Comparison of ENCODE assay signal across 20 cellular contexts in the genomic region with DNA sequence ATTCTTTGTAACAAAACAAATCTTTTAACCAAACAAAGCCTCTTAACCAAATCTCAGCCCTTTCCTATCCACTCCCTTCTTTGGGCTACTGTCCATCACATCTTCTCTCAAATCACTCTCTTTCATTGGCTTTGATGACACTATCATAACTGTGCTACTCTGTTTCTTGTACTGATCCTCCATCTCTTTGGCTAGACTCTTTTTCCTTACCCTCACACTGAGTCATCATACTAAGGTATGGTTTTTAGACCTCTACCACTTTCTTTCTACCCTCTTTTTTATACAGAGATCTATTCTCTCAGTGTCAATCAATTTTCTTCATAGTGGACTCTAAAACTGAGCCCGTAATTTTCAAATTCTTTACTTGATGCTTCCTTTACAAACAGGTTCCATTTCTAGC.
DNase-seq lines count a peak whose midpoint lies in the region; ATAC-seq and TF ChIP-seq lines count a peak whose summit lies in the region.
"Had no signal": no experiment of that assay in that cellular context is flagged by ENCODE, and none has a peak within 500 bp of the region (broad histone marks: within the 10 kb centered on the region; RNA-seq: fewer than 3 reads in every experiment).

No MANE protein-coding gene starts in this region.

- 93% methylated on average over 1 of the region's 1 CpG for WGBS in testis, 2 donors

- CTCF ChIA-PET in CD8-positive, alpha-beta T cell (lab: Charles Lee): no interaction called here
- CTCF ChIA-PET in naive thymus-derived CD4-positive, alpha-beta T cell (lab: Charles Lee): no interaction called here

- H3K36me3 ChIP-seq in CD8-positive, alpha-beta T cell (ENCODE audit: insufficient read depth, low read length): peaks cover 17% of the 10 kb centered on the region
- peaks cover 0 to 45% (median 4%) of the 10 kb centered on the region in 3 experiments for H3K36me3 ChIP-seq in naive thymus-derived CD4-positive, alpha-beta T cell (ENCODE audit: control insufficient read depth in 2 of 3, insufficient read depth in 3 of 3, low read length in 3 of 3)
- no peaks in the 10 kb centered on the region for H3K36me3 ChIP-seq in testis (ENCODE audit: low read depth, missing control alignments)

- H3K9me3 ChIP-seq in CD8-positive, alpha-beta T cell (ENCODE audit: low read length): no peaks in the 10 kb centered on the region
- no peaks in the 10 kb centered on the region for H3K9me3 ChIP-seq in T-helper 17 cell (ENCODE audit: control insufficient read depth, low read length, poor library complexity, severe bottlenecking)
- no peaks in the 10 kb centered on the region for H3K9me3 ChIP-seq in naive thymus-derived CD4-positive, alpha-beta T cell (ENCODE audit: control insufficient read depth in 2 of 3, low read length in 3 of 3)
- H3K9me3 ChIP-seq in testis: no peaks in the 10 kb centered on the region
- H3K9me3 ChIP-seq: SJSA1 had no signal

- intact Hi-C loops in CD8-positive, alpha-beta T cell (cut with DNase I, micrococcal nuclease): loop anchor here in 1 of 2 experiments (2.0 to 5.0 kb wide), 2 partner anchors 13 to 47 kb away; no protein-coding TSS in a partner anchor
- intact Hi-C loops in naive thymus-derived CD4-positive, alpha-beta T cell (cut with micrococcal nuclease): no loop called here
- intact Hi-C loops in testis (cut with DNase I; ENCODE audit: low total_unique reads): no loop called here

- peaks cover 19% of the 10 kb centered on the region for H3K4me1 ChIP-seq in CD8-positive, alpha-beta T cell (ENCODE audit: insufficient read depth, low read length)
- peaks cover 0 to 16% of the 10 kb centered on the region in 2 donors for H3K4me1 ChIP-seq in naive thymus-derived CD4-positive, alpha-beta T cell (ENCODE audit: control insufficient read depth in 2 of 2, insufficient read depth in 2 of 2, low read length in 2 of 2)
- no peaks in the 10 kb centered on the region for H3K4me1 ChIP-seq in testis
- H3K4me1 ChIP-seq: SJSA1 had no signal

- TF ChIP-seq POLR2A in testis (IDR thresholded peaks at IDR 0.05): no peak

- POLR2A ChIA-PET in CD8-positive, alpha-beta T cell (lab: Charles Lee): interaction anchor here (0.9 kb wide), 1 partner anchor 11 kb away, joined by 3 read pairs; no protein-coding TSS in a partner anchor
- POLR2A ChIA-PET in naive thymus-derived CD4-positive, alpha-beta T cell (lab: Charles Lee): no interaction called here

- H3K27ac ChIP-seq in CD8-positive, alpha-beta T cell (ENCODE audit: low read depth, low read length): no peak overlapping the region
- no peak overlapping the region for H3K27ac ChIP-seq in naive thymus-derived CD4-positive, alpha-beta T cell (ENCODE audit: low read depth, low read length)
- H3K27ac ChIP-seq in testis: no peak overlapping the region
- H3K27ac ChIP-seq: SJSA1 had no signal

- H3K9me3 Mint-ChIP-seq in activated T-cell treated with anti-CD3 and anti-CD28 coated beads, Interleukin-2, amount 50 U/mL, for 72 hours: peaks cover 0 to 2% of the 10 kb centered on the region in 2 donors
- no peaks in the 10 kb centered on the region for H3K9me3 Mint-ChIP-seq in CD8-positive, alpha-beta T cell
- no peaks in the 10 kb centered on the region for H3K9me3 Mint-ChIP-seq in naive thymus-derived CD4-positive, alpha-beta T cell
- H3K9me3 Mint-ChIP-seq: CD4-positive, alpha-beta memory T cell; H9; HFFc6 had no signal

- H3K36me3 Mint-ChIP-seq in activated T-cell treated with anti-CD3 and anti-CD28 coated beads, Interleukin-2, amount 50 U/mL, for 72 hours (ENCODE audit: insufficient read depth in 2 of 2): peaks cover 8 to 29% of the 10 kb centered on the region in 2 donors
- peaks cover 76% of the 10 kb centered on the region for H3K36me3 Mint-ChIP-seq in CD8-positive, alpha-beta T cell
- no peaks in the 10 kb centered on the region for H3K36me3 Mint-ChIP-seq in T-helper 17 cell (ENCODE audit: low read depth)
- H3K36me3 Mint-ChIP-seq in naive thymus-derived CD4-positive, alpha-beta T cell: peaks cover 16 to 72% (median 50%) of the 10 kb centered on the region in 5 donors

- H3K27ac Mint-ChIP-seq in activated T-cell treated with anti-CD3 and anti-CD28 coated beads, Interleukin-2, amount 50 U/mL, for 72 hours: no peak overlapping the region
- H3K27ac Mint-ChIP-seq in CD8-positive, alpha-beta T cell: peak overlapping the region; percentile 49
- H3K27ac Mint-ChIP-seq in T-helper 17 cell: peak overlapping the region; percentile 48
- peak overlapping the region in 8 of 9 donors; percentile 7 to 78 (median 48) for H3K27ac Mint-ChIP-seq in naive thymus-derived CD4-positive, alpha-beta T cell
- H3K27ac Mint-ChIP-seq: H9, HFFc6 had no signal

- peak; percentile 31 to 42 for ATAC-seq in activated T-cell treated with anti-CD3 and anti-CD28 coated beads, Interleukin-2, amount 50 U/mL, for 72 hours (replicated peaks in 1 of 2)
- no peak for ATAC-seq in CD8-positive, alpha-beta T cell
- no peak for ATAC-seq in T-helper 17 cell
- no peak for ATAC-seq in naive thymus-derived CD4-positive, alpha-beta T cell

- TF ChIP-seq CTCF in CD8-positive, alpha-beta T cell (IDR thresholded peaks at IDR 0.05): no peak
- TF ChIP-seq CTCF in testis (IDR thresholded peaks at IDR 0.05): no peak

- H3K4me1 Mint-ChIP-seq in activated T-cell treated with anti-CD3 and anti-CD28 coated beads, Interleukin-2, amount 50 U/mL, for 72 hours (ENCODE audit: low read depth): peaks cover 36% of the 10 kb centered on the region
- peaks cover 54% of the 10 kb centered on the region for H3K4me1 Mint-ChIP-seq in CD8-positive, alpha-beta T cell (ENCODE audit: low read depth)
- peaks cover 25% of the 10 kb centered on the region for H3K4me1 Mint-ChIP-seq in T-helper 17 cell
- peaks cover 11 to 82% (median 63%) of the 10 kb centered on the region in 7 donors for H3K4me1 Mint-ChIP-seq in naive thymus-derived CD4-positive, alpha-beta T cell
- H3K4me1 Mint-ChIP-seq: H9 had no signal

- no peak overlapping the region for H3K4me3 ChIP-seq in CD8-positive, alpha-beta T cell (ENCODE audit: low read depth, low read length)
- H3K4me3 ChIP-seq in naive thymus-derived CD4-positive, alpha-beta T cell (ENCODE audit: low read length): no peak overlapping the region
- no peak overlapping the region for H3K4me3 ChIP-seq in testis
- H3K4me3 ChIP-seq: SJSA1 had no signal

- H3K4me3 Mint-ChIP-seq in activated T-cell treated with anti-CD3 and anti-CD28 coated beads, Interleukin-2, amount 50 U/mL, for 72 hours: no peak overlapping the region
- no peak overlapping the region for H3K4me3 Mint-ChIP-seq in CD8-positive, alpha-beta T cell
- no peak overlapping the region for H3K4me3 Mint-ChIP-seq in T-helper 17 cell
- H3K4me3 Mint-ChIP-seq in naive thymus-derived CD4-positive, alpha-beta T cell: peak overlapping the region in 1 of 10 donors; percentile 34
- H3K4me3 Mint-ChIP-seq: H9, HFFc6 had no signal

- no peaks in the 10 kb centered on the region for H3K27me3 Mint-ChIP-seq in activated T-cell treated with anti-CD3 and anti-CD28 coated beads, Interleukin-2, amount 50 U/mL, for 72 hours (ENCODE audit: low read depth)
- no peaks in the 10 kb centered on the region for H3K27me3 Mint-ChIP-seq in CD8-positive, alpha-beta T cell (ENCODE audit: low read depth)
- H3K27me3 Mint-ChIP-seq in T-helper 17 cell: no peaks in the 10 kb centered on the region
- no peaks in the 10 kb centered on the region for H3K27me3 Mint-ChIP-seq in naive thymus-derived CD4-positive, alpha-beta T cell
- H3K27me3 Mint-ChIP-seq: CD4-positive, alpha-beta memory T cell had no signal

- no peaks in the 10 kb centered on the region for H3K27me3 ChIP-seq in CD8-positive, alpha-beta T cell (ENCODE audit: insufficient read depth, low read length)
- no peaks in the 10 kb centered on the region for H3K27me3 ChIP-seq in naive thymus-derived CD4-positive, alpha-beta T cell (ENCODE audit: control insufficient read depth in 2 of 2, insufficient read depth in 2 of 2, low read length in 2 of 2)
- H3K27me3 ChIP-seq in testis: no peaks in the 10 kb centered on the region
- H3K27me3 ChIP-seq: SJSA1 had no signal

- no peak for DNase-seq in activated T-cell treated with anti-CD3 and anti-CD28 coated beads, Interleukin-2, amount 50 U/mL, for 72 hours
- no peak for DNase-seq in activated T-cell treated with anti-CD3 and anti-CD28 coated beads for 4 hours
- no peak for DNase-seq in CD8-positive, alpha-beta T cell
- no peak for DNase-seq in T-helper 17 cell
- no peak for DNase-seq in naive thymus-derived CD4-positive, alpha-beta T cell
- no peak for DNase-seq in A172 (ENCODE audit: low spot score)
- DNase-seq in testis: no peak
- DNase-seq: Calu3; CD4-positive, alpha-beta memory T cell; DMS153; H9; HFFc6; Karpas-422; MV-4-11; NCI-H1105 treated with DMSO at 0.1 percent for 48 hours; NCI-H2029 treated with DMSO at 0.1 percent for 48 hours; NCI-H226; NCI-H774; NK-92 treated with Interleukin-12 subunit alpha and Interleukin-12 subunit beta, amount 100 ng/mL, for 24 hours had no signal

Comparison
In these comparisons a context has a peak if more than half of its experiments do, and no peak if none do; other contexts are left out.
1. ATAC-seq: peak in activated T-cell treated with anti-CD3 and anti-CD28 coated beads, Interleukin-2, amount 50 U/mL, for 72 hours (2 of 2); none in CD8-positive, alpha-beta T cell (single experiment), T-helper 17 cell (single experiment) and naive thymus-derived CD4-positive, alpha-beta T cell (single experiment).